In genomic region chr18:36130039-36130831, GRCh38 we compare ENCODE assay signal across 1 cellular context.
A peak's percentile ranks its signal among the peaks of the same experiment; 100 is the strongest.
TF ChIP-seq lines count a peak whose summit lies in the region.

No MANE protein-coding gene starts in this region.

TF ChIP-seq in HepG2, 621 proteins besides CTCF, POLR2A, EP300 and RAD21 (continued from another document and continues in another):
- TF ChIP-seq ZBTB10 (CRISPR knock-in tag; IDR thresholded peaks at IDR 0.05; ENCODE audit: borderline replicate concordance) (0 out of 2 replicates have a peak, but pooled peaks have one; percentile 31), TBX2 (CRISPR knock-in tag; IDR thresholded peaks at IDR 0.05; ENCODE audit: borderline replicate concordance) (no peak), ZKSCAN5 (CRISPR knock-in tag; IDR thresholded peaks at IDR 0.05) (no peak), NR2F6 (IDR thresholded peaks at IDR 0.05) (no peak), NR2F6 (CRISPR knock-in tag; IDR thresholded peaks at IDR 0.05) (no peak), NCOA5 (CRISPR knock-in tag; IDR thresholded peaks at IDR 0.05) (no peak), CENPT (CRISPR knock-in tag; IDR thresholded peaks at IDR 0.05; ENCODE audit: low read depth) (no peak), MAFK (conservative IDR thresholded peaks at IDR 0.05 in 1 of 2, IDR thresholded peaks at IDR 0.05 in 1 of 2; ENCODE audit: low read length in 2 of 2) (no peak), DMAP1 (CRISPR knock-in tag; IDR thresholded peaks at IDR 0.05) (no peak), MED13 (CRISPR knock-in tag; IDR thresholded peaks at IDR 0.05) (no peak), ZNF883 (CRISPR knock-in tag; IDR thresholded peaks at IDR 0.05; ENCODE audit: not compliant biosample characterization) (no peak), STAG1 (CRISPR knock-in tag; IDR thresholded peaks at IDR 0.05) (no peak), AFF4 (CRISPR knock-in tag; IDR thresholded peaks at IDR 0.05) (no peak), ZNF18 (CRISPR knock-in tag; IDR thresholded peaks at IDR 0.05; ENCODE audit: insufficient replicate concordance) (no peak), RCOR2 (CRISPR knock-in tag; IDR thresholded peaks at IDR 0.05) (no peak), TP53 (CRISPR knock-in tag; conservative IDR thresholded peaks at IDR 0.05) (0 out of 2 replicates have a peak, but pooled peaks have one; percentile 36), ZNF552 (CRISPR knock-in tag; IDR thresholded peaks at IDR 0.05; ENCODE audit: borderline replicate concordance) (no peak), ZNF414 (CRISPR knock-in tag; IDR thresholded peaks at IDR 0.05) (no peak), SNAI1 (CRISPR knock-in tag; IDR thresholded peaks at IDR 0.05; ENCODE audit: borderline replicate concordance) (no peak), JDP2 (CRISPR knock-in tag; IDR thresholded peaks at IDR 0.05; ENCODE audit: borderline replicate concordance) (no peak), ZNF7 (CRISPR knock-in tag; IDR thresholded peaks at IDR 0.05) (no peak), FOXO1 (CRISPR knock-in tag; IDR thresholded peaks at IDR 0.05) (no peak), FOXJ3 (CRISPR knock-in tag; IDR thresholded peaks at IDR 0.05; ENCODE audit: borderline replicate concordance) (no peak), ZBTB33 (CRISPR knock-in tag; IDR thresholded peaks at IDR 0.05) (no peak), HNRNPH1 (optimal IDR thresholded peaks at IDR 0.05; ENCODE audit: low read depth, low read length) (no peak), ZBTB20 (CRISPR knock-in tag; IDR thresholded peaks at IDR 0.05; ENCODE audit: borderline replicate concordance, low read depth) (no peak), ZNF713 (CRISPR knock-in tag; IDR thresholded peaks at IDR 0.05) (no peak), HOMEZ (CRISPR knock-in tag; IDR thresholded peaks at IDR 0.05; ENCODE audit: low read depth) (no peak), ZNF124 (CRISPR knock-in tag; IDR thresholded peaks at IDR 0.05) (no peak), GZF1 (CRISPR knock-in tag; IDR thresholded peaks at IDR 0.05) (no peak), SP1 (IDR thresholded peaks at IDR 0.05) (no peak), SP1 (CRISPR knock-in tag; IDR thresholded peaks at IDR 0.05) (no peak), ARID2 (CRISPR knock-in tag; IDR thresholded peaks at IDR 0.05; ENCODE audit: borderline replicate concordance) (peak; percentile 80; the same call in 1 of the 2 replicates), MXD4 (CRISPR knock-in tag; IDR thresholded peaks at IDR 0.05) (0 out of 2 replicates have a peak, but pooled peaks have one; percentile 4), AGO1 (IDR thresholded peaks at IDR 0.05; ENCODE audit: low read depth, low read length, poor library complexity, severe bottlenecking) (no peak), TEAD2 (CRISPR knock-in tag; IDR thresholded peaks at IDR 0.05) (no peak), ZNF597 (CRISPR knock-in tag; IDR thresholded peaks at IDR 0.05) (no peak), FOXM1 (CRISPR knock-in tag; IDR thresholded peaks at IDR 0.05) (no peak), ZNF646 (CRISPR knock-in tag; IDR thresholded peaks at IDR 0.05) (no peak), RXRA (CRISPR knock-in tag; IDR thresholded peaks at IDR 0.05) (no peak), ZNF296 (CRISPR knock-in tag; conservative IDR thresholded peaks at IDR 0.05) (no peak), ZNF580 (CRISPR knock-in tag; IDR thresholded peaks at IDR 0.05; ENCODE audit: borderline replicate concordance, low read depth) (no peak)
